Comparison of ENCODE assay signal across 8 cellular contexts in the genomic region with DNA sequence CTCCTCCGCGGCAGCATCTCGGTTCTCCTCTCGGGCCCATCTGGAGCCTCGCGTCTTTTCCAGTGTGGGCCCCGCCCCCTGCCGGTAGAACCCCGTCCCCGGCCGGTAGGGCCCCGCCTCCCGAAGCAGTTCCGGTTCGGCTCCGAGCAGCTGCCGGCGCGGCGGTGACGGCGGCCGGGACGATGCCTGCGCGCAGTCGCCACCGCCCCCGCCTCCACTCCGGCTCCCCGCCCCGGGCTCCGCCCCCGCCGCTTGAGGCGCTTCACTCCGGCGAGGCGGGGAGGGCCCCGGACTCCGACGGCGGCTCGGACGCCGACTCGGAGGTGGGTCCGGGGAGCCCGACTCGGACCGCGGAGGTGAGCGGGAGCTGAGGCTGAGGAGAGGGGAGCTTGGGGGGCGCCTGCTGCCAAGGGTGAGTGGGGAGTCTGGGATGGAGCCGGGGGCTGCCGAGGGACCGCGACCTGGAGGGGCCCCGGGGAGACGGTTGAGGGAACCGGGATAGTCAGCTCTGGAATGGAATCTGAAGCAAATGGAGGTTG. TPM values are rescaled to one million over a fixed set of nuclear protein-coding genes. Genes with fewer than 3 reads are reported as not detected.
DNase-seq lines count a peak whose midpoint lies in the region; ATAC-seq and TF ChIP-seq lines count a peak whose summit lies in the region.

A gene (plus strand): TSS at position 290 of the 539 bp plus-strand sequence. CDS start 38,873 bp downstream, outside the sequence.

- H2AFZ ChIP-seq in mesenchymal stem cell (ENCODE audit: low read depth, low read length) = peak within 1 kb of the TSS; percentile 79

- peak within 1 kb of the TSS; percentile 95 for H2BK15ac ChIP-seq in mesenchymal stem cell (ENCODE audit: low read depth, poor library complexity, severe bottlenecking)

- DNase-seq in AG09319 (ENCODE audit: extremely low read depth, low read depth) = peak; percentile 92
- DNase-seq in NOMO-1 (lab: John Stamatoyannopoulos, UW; ENCODE audit: unreplicated experiment in 2 of 2) = peak; percentile 91 to 92
- DNase-seq in activated CD8-positive, alpha-beta memory T cell treated with anti-CD3 and anti-CD28 coated beads for 48 hours (ENCODE audit: low read depth in 2 of 3, low spot score in 2 of 3) = peak; percentile 92 to 95 (median 93)
- peak; percentile 94 to 97 (median 96) for DNase-seq in effector memory CD4-positive, alpha-beta T cell
- peak; percentile 96 for DNase-seq in mesenchymal stem cell
- peak; percentile 90 for DNase-seq in stimulated activated CD8-positive, alpha-beta memory T cell treated with anti-CD3 and anti-CD28 coated beads, Interleukin-12 subunit alpha, Interleukin-12 subunit beta, amount 100 ng/mL, for 1 hour (ENCODE audit: low read depth)

- H3K27me3 ChIP-seq in effector memory CD4-positive, alpha-beta T cell (replicated peaks; ENCODE audit: control insufficient read depth, insufficient read depth, low read length, poor library complexity, severe bottlenecking) = no peaks in the 10 kb centered on the region
- H3K27me3 ChIP-seq in mesenchymal stem cell (ENCODE audit: control insufficient read depth in 1 of 2, insufficient read depth in 1 of 2, low read length in 2 of 2) = no peaks in the 10 kb centered on the region

- H3K4me1 ChIP-seq in effector memory CD4-positive, alpha-beta T cell (ENCODE audit: control insufficient read depth, insufficient read depth, low read length, poor library complexity, severe bottlenecking) = peaks cover 18% of the 10 kb centered on the region
- peaks cover 5% of the 10 kb centered on the region for H3K4me1 ChIP-seq in mesenchymal stem cell (ENCODE audit: control insufficient read depth, insufficient read depth, low read depth, low read length)

- peak within 1 kb of the TSS; percentile 94 for H4K91ac ChIP-seq in mesenchymal stem cell (ENCODE audit: low read length)

- peak within 1 kb of the TSS in 1 of 2 experiments; percentile 75 for H3K23ac ChIP-seq in mesenchymal stem cell (ENCODE audit: low read length in 2 of 2)

- H3K18ac ChIP-seq in mesenchymal stem cell (ENCODE audit: low read depth in 1 of 2, low read length in 2 of 2) = peak within 1 kb of the TSS; percentile 88 to 96

- peak within 1 kb of the TSS; percentile 67 for H2AK5ac ChIP-seq in mesenchymal stem cell (ENCODE audit: low read length, severe bottlenecking)

- peak; percentile 77 for ATAC-seq in GM19043 (IDR thresholded peaks at IDR 0.05; ENCODE audit: low read depth, unreplicated experiment)
- ATAC-seq in HG03520 (IDR thresholded peaks at IDR 0.05; ENCODE audit: unreplicated experiment) = peak; percentile 78

- under 1% methylated on average over 61 of the region's 61 CpGs for WGBS in mesenchymal stem cell

- H2BK120ac ChIP-seq in mesenchymal stem cell (ENCODE audit: low read depth, low read length) = peak within 1 kb of the TSS; percentile 97

- H3K36me3 ChIP-seq in effector memory CD4-positive, alpha-beta T cell (ENCODE audit: control insufficient read depth, insufficient read depth, low read length) = no peaks in the 10 kb centered on the region
- no peaks in the 10 kb centered on the region for H3K36me3 ChIP-seq in mesenchymal stem cell (ENCODE audit: control insufficient read depth in 1 of 2, insufficient read depth in 2 of 2, low read depth in 1 of 2, low read length in 2 of 2)

- H3K14ac ChIP-seq in mesenchymal stem cell (ENCODE audit: low read length in 2 of 2) = peak within 1 kb of the TSS in 1 of 2 experiments; percentile 87

- peak within 1 kb of the TSS; percentile 71 for H2BK5ac ChIP-seq in mesenchymal stem cell (ENCODE audit: low read depth, low read length, poor library complexity, severe bottlenecking)

- H3K9ac ChIP-seq in mesenchymal stem cell (ENCODE audit: low read length) = peak within 1 kb of the TSS; percentile 99

- H3K4me2 ChIP-seq in mesenchymal stem cell (ENCODE audit: low read length, poor library complexity, severe bottlenecking) = peak within 1 kb of the TSS; percentile 73

- H4K8ac ChIP-seq in mesenchymal stem cell (ENCODE audit: low read length) = peak within 1 kb of the TSS; percentile 91

- peak within 1 kb of the TSS; percentile 27 to 70 for H3K4ac ChIP-seq in mesenchymal stem cell (ENCODE audit: low read depth in 1 of 2, low read length in 2 of 2)

- H3K27ac ChIP-seq in effector memory CD4-positive, alpha-beta T cell (ENCODE audit: insufficient read depth, low read length, poor library complexity, severe bottlenecking) = peak within 1 kb of the TSS; percentile 95
- peak within 1 kb of the TSS; percentile 92 for H3K27ac ChIP-seq in mesenchymal stem cell (ENCODE audit: low read length, poor library complexity, severe bottlenecking)

- peak within 1 kb of the TSS; percentile 91 for H3K4me3 ChIP-seq in effector memory CD4-positive, alpha-beta T cell (ENCODE audit: insufficient read depth, low read depth, low read length, poor library complexity, severe bottlenecking)
- peak within 1 kb of the TSS; percentile 89 to 98 for H3K4me3 ChIP-seq in mesenchymal stem cell (ENCODE audit: insufficient read depth in 1 of 2, low read depth in 1 of 2, low read length in 2 of 2)

- H3K9me3 ChIP-seq in effector memory CD4-positive, alpha-beta T cell (ENCODE audit: control insufficient read depth, low read length) = no peaks in the 10 kb centered on the region
- H3K9me3 ChIP-seq in mesenchymal stem cell (ENCODE audit: control insufficient read depth, low read length) = no peaks in the 10 kb centered on the region

- TF ChIP-seq CTCF in AG09319 (IDR thresholded peaks at IDR 0.05; ENCODE audit: low read depth, low read length) = peak; percentile 1; the same call in 1 of the 2 replicates

- peaks cover 1% of the 10 kb centered on the region for H3K79me1 ChIP-seq in mesenchymal stem cell (replicated peaks; ENCODE audit: low read length, poor library complexity, severe bottlenecking)

- H2BK12ac ChIP-seq in mesenchymal stem cell (ENCODE audit: low read length in 2 of 2) = peak within 1 kb of the TSS; percentile 28 to 37

RNA-seq across cellular contexts. Expression of the gene that starts here (rescaled TPM):
- polyA plus RNA-seq in mesenchymal stem cell (2013, experiment 1 of 2) = 12.8 TPM
- 13.2 TPM for polyA plus RNA-seq in mesenchymal stem cell (2013, experiment 2 of 2)

Comparison
In these comparisons a context has a peak if more than half of its experiments do, and no peak if none do; other contexts are left out.
1. Peak in every context shown above with its lines: DNase-seq, ATAC-seq, H3K4me3 ChIP-seq and H3K27ac ChIP-seq.